ENCODE assay signal across 1 cellular context in the genomic region with DNA sequence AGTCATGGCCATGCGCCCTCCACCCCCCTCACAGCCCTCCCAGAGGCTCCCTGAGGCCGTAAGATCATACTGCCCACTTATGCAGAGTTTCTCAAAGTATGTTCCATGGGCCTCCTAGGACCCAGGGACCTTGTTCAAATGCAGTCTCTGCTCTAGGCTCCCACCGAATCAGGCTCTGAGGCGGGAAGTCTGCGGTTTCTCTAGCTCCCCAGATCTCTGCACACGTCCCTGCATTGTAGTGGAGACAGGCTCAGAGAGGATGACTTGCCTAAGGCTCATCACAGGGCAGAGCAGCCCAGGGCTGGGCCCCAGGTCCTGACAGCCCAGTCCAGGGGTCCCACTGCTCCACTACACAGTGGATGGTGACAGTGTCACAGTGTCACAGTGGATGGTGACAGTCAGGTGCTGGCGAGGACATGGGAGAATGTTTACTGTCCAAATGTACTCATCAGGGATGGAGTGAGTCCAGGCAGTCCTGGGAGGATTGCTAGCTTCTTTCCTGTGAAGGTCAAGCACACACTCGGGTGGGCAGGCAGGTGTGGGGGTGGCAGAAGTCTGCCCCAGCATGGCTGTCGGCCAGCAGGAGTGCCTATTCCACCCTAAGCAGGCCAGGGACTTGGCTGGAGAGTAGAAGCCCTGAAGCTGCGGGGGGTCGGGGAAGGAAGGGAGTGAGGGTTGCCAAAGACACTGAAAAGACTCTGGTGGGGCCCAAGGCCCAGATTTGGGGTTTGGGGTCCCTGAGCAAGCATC.
TF ChIP-seq lines count a peak whose summit lies in the region.

No MANE protein-coding gene starts in this region.

TF ChIP-seq in H1, 55 proteins besides CTCF, POLR2A, EP300 and RAD21:
- no peak for TF ChIP-seq RFX5 (IDR thresholded peaks at IDR 0.05; ENCODE audit: borderline replicate concordance, low read depth, low read length)
